In genomic region chr9:124105266-124105665, GRCh38 we compare ENCODE assay signal across 13 cellular contexts.
DNase-seq lines count a peak whose midpoint lies in the region; ATAC-seq and TF ChIP-seq lines count a peak whose summit lies in the region.
"Had no signal": no experiment of that assay in that cellular context is flagged by ENCODE, and none has a peak within 500 bp of the region (broad histone marks: within the 10 kb centered on the region; RNA-seq: fewer than 3 reads in every experiment).

No MANE protein-coding gene starts in this region.

- H3K36me3 ChIP-seq in right atrium auricular region (no peaks in the 10 kb centered on the region), heart left ventricle (no peaks in the 10 kb centered on the region)

- intact Hi-C loops in Right ventricle myocardium superior (cut with DNase I): no loop called here
- intact Hi-C loops in heart left ventricle (cut with DNase I): no loop called here
- intact Hi-C loops in right cardiac atrium (cut with DNase I): no loop called here

- no peaks in the 10 kb centered on the region for H3K4me1 ChIP-seq in right atrium auricular region
- no peaks in the 10 kb centered on the region for H3K4me1 ChIP-seq in heart left ventricle
- H3K4me1 ChIP-seq in right cardiac atrium (ENCODE audit: control insufficient read depth, insufficient read depth, low read length): no peaks in the 10 kb centered on the region

- WGBS in heart left ventricle, 4 donors: 56 to 68% (median 63%) methylated on average over 3 of the region's 3 CpGs
- WGBS in right cardiac atrium: 61% methylated on average over 3 of the region's 3 CpGs

- no peak for TF ChIP-seq POLR2A in heart left ventricle (IDR thresholded peaks at IDR 0.05)

- peak; percentile 48 for DNase-seq in Right ventricle myocardium superior
- DNase-seq in right atrium auricular region (ENCODE audit: low spot score): no peak
- peak in 4 of 5 donors; percentile 18 to 69 (median 67) for DNase-seq in heart left ventricle
- peak in 2 of 3 donors; percentile 23 to 77 for DNase-seq in right cardiac atrium
- DNase-seq in stimulated activated CD4-positive, alpha-beta T cell treated with anti-CD3 and anti-CD28 coated beads, Interleukin-1b, Interleukin-23, amount 100 ng/mL, for 48 hours: no peak
- DNase-seq: C1 segment of cervical spinal cord; Calu3; CD4-positive, alpha-beta T cell; DMS 273 treated with DMSO at 0.1 percent for 48 hours; EL had no signal

- TF ChIP-seq CTCF in right atrium auricular region (IDR thresholded peaks at IDR 0.05) (no peak), heart left ventricle (IDR thresholded peaks at IDR 0.05) (no peak)

- H3K27ac ChIP-seq in right atrium auricular region (no peak overlapping the region), heart left ventricle (no peak overlapping the region), right cardiac atrium (ENCODE audit: low read length) (peak overlapping the region; percentile 79)

- H3K4me3 ChIP-seq in right atrium auricular region (no peak overlapping the region), heart left ventricle (no peak overlapping the region), right cardiac atrium (ENCODE audit: low read length) (no peak overlapping the region)

- ATAC-seq in Right ventricle myocardium superior (ENCODE audit: poor library complexity) (peak; percentile 81), heart left ventricle (peak in 3 of 4 donors; percentile 76 to 95 (median 93)), right cardiac atrium (peak; percentile 67 to 74), HG02588 (IDR thresholded peaks at IDR 0.05; ENCODE audit: unreplicated experiment) (no peak), GM18861 (IDR thresholded peaks at IDR 0.05; ENCODE audit: unreplicated experiment) (no peak)
- ATAC-seq: HCT116 had no signal

- H3K9me3 ChIP-seq in right atrium auricular region (no peaks in the 10 kb centered on the region), heart left ventricle (no peaks in the 10 kb centered on the region), right cardiac atrium (ENCODE audit: control insufficient read depth, low read length) (no peaks in the 10 kb centered on the region)

- H3K27me3 ChIP-seq in right atrium auricular region (no peaks in the 10 kb centered on the region), heart left ventricle (peaks cover 0 to 12% (median 0%) of the 10 kb centered on the region in 9 donors), right cardiac atrium (ENCODE audit: control insufficient read depth, insufficient read depth) (no peaks in the 10 kb centered on the region)

Comparison
In these comparisons a context has a peak if more than half of its experiments do, and no peak if none do; other contexts are left out.
1. DNase-seq: peak in Right ventricle myocardium superior (single experiment), heart left ventricle (4 of 5) and right cardiac atrium (2 of 3); none in right atrium auricular region (single experiment) and stimulated activated CD4-positive, alpha-beta T cell treated with anti-CD3 and anti-CD28 coated beads, Interleukin-1b, Interleukin-23, amount 100 ng/mL, for 48 hours (single experiment).
2. ATAC-seq: peak in Right ventricle myocardium superior (single experiment), heart left ventricle (3 of 4) and right cardiac atrium (2 of 2); none in HG02588 (single experiment) and GM18861 (single experiment).